In genomic region chr4:10122236-10122932, GRCh38 we compare ENCODE assay signal across 1 cellular context.
TF ChIP-seq lines count a peak whose summit lies in the region.

No MANE protein-coding gene starts in this region.

TF ChIP-seq in liver, 16 proteins besides CTCF, POLR2A, EP300 and RAD21 (continued from another document):
- peak in 1 of 2 donors; percentile 29 for TF ChIP-seq HNF4A (conservative IDR thresholded peaks at IDR 0.05)
- TF ChIP-seq MAX (IDR thresholded peaks at IDR 0.05): no peak
- TF ChIP-seq ATF3 (IDR thresholded peaks at IDR 0.05): peak; percentile 48
- TF ChIP-seq FOXA1 (IDR thresholded peaks at IDR 0.05): no peak
- no peak for TF ChIP-seq RXRA (IDR thresholded peaks at IDR 0.05)
- TF ChIP-seq HNF4G (IDR thresholded peaks at IDR 0.05): no peak
- TF ChIP-seq EGR1 (IDR thresholded peaks at IDR 0.05; ENCODE audit: low read depth in 2 of 2): no peak
- no peak for TF ChIP-seq NR2F2 (IDR thresholded peaks at IDR 0.05)
- TF ChIP-seq REST (IDR thresholded peaks at IDR 0.05): no peak
- TF ChIP-seq SP1 (IDR thresholded peaks at IDR 0.05): peak; percentile 10
- TF ChIP-seq YY1 (IDR thresholded peaks at IDR 0.05): no peak
- no peak for TF ChIP-seq TAF1 (conservative IDR thresholded peaks at IDR 0.05)
- TF ChIP-seq JUND (IDR thresholded peaks at IDR 0.05): no peak
- TF ChIP-seq FOXA2 (IDR thresholded peaks at IDR 0.05): no peak
